ENCODE assay signal across 8 cellular contexts in the genomic region with DNA sequence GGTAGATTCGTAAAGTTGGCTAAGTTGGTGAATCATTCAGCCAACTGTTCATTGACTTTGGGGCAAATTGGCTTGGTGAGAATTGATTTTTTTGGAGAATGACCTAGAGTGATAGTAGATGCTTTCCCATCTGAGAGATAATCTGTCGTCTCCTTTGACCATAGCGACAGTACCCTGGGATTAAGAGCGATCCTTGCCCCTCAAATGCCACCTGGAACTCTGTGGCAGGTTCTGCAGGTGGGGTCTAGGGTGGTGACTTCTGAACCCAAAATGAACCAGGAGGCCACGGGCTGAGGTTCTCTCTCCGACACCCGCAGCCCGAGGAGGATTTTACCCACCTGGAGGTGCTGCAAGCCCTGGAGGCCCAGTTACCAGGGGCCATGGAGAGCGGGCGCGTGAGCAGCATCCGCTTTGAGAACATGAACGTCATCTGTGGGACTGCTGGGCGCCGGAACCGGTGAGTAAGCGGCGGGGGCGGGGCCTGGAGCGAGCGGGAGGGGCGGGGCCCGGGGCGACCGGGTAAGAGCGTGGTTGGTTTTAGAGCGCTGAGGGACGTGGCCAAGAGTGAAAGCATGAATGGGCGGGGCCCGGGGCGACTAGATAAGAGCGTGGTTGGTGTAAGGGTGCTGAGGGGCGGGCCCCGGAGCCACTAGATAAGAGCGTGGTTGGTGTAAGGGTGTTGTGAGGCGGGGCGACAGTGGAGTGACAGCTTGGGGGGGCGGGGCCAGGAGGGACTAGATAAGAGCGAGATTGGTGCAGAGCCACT. TPM values are rescaled to one million over a fixed set of nuclear protein-coding genes. Genes with fewer than 3 reads are reported as not detected.
A peak's percentile ranks its signal among the peaks of the same experiment; 100 is the strongest.
DNase-seq lines count a peak whose midpoint lies in the region; ATAC-seq and TF ChIP-seq lines count a peak whose summit lies in the region.

No MANE protein-coding gene starts in this region.

- H3K4me3 ChIP-seq in RWPE2 (ENCODE audit: severe bottlenecking) (peak overlapping the region; percentile 36), fibroblast of mammary gland (ENCODE audit: control insufficient read depth, low read depth, low read length) (no peak overlapping the region)

- H3K9me3 ChIP-seq in RWPE2 (ENCODE audit: severe bottlenecking), result no peaks in the 10 kb centered on the region

- intact Hi-C loops in activated T-helper 2 cell treated with anti-CD3 and anti-CD28 coated beads, Interferon-gamma antibody, Interleukin-2, Interleukin-4, amounts not matched to agents 10 μg/mL and 5 μg/mL and 100 μg/mL, durations not matched to agents 14 hours and 24 hours and 36 hours (cut with micrococcal nuclease), result no loop called here

- peaks cover 21% of the 10 kb centered on the region for H3K27me3 Mint-ChIP-seq in activated T-helper 2 cell treated with anti-CD3 and anti-CD28 coated beads, Interferon-gamma antibody, Interleukin-2, Interleukin-4, amounts not matched to agents 10 μg/mL and 5 μg/mL and 100 μg/mL, durations not matched to agents 14 hours and 24 hours and 36 hours (ENCODE audit: low read depth)
- H3K27me3 Mint-ChIP-seq in natural killer cell treated with Interleukin-12 subunit alpha and Interleukin-12 subunit beta and Interleukin-15 and Interleukin-18, amount 100 ng/mL, for 72 hours, result peaks cover 43 to 55% of the 10 kb centered on the region in 2 donors
- H3K27me3 Mint-ChIP-seq in stimulated activated memory B cell treated with anti-CD40 and anti-IgM and Interleukin-4, amounts not matched to agents 10 μg/mL and 1 μg/mL and 100 μg/mL, for 72 hours, result peaks cover 93% of the 10 kb centered on the region

- TF ChIP-seq CTCF in RWPE2 (IDR thresholded peaks at IDR 0.05; ENCODE audit: poor library complexity, severe bottlenecking) (no peak), fibroblast of mammary gland (conservative IDR thresholded peaks at IDR 0.05; ENCODE audit: control insufficient read depth, insufficient read depth, low read depth, low read length) (no peak)

- H3K4me1 Mint-ChIP-seq in activated T-helper 2 cell treated with anti-CD3 and anti-CD28 coated beads, Interferon-gamma antibody, Interleukin-2, Interleukin-4, amounts not matched to agents 10 μg/mL and 5 μg/mL and 100 μg/mL, durations not matched to agents 14 hours and 24 hours and 36 hours (ENCODE audit: low read depth), result peaks cover 14% of the 10 kb centered on the region
- peaks cover 17% of the 10 kb centered on the region in 2 donors for H3K4me1 Mint-ChIP-seq in natural killer cell treated with Interleukin-12 subunit alpha and Interleukin-12 subunit beta and Interleukin-15 and Interleukin-18, amount 100 ng/mL, for 72 hours (ENCODE audit: low read depth in 2 of 2)
- peaks cover 10% of the 10 kb centered on the region for H3K4me1 Mint-ChIP-seq in stimulated activated memory B cell treated with anti-CD40 and anti-IgM and Interleukin-4, amounts not matched to agents 10 μg/mL and 1 μg/mL and 100 μg/mL, for 72 hours

- H3K4me1 ChIP-seq in RWPE2 (ENCODE audit: insufficient read depth, poor library complexity, severe bottlenecking), result no peaks in the 10 kb centered on the region

- peak overlapping the region; percentile 77 for H3K4me3 Mint-ChIP-seq in activated T-helper 2 cell treated with anti-CD3 and anti-CD28 coated beads, Interferon-gamma antibody, Interleukin-2, Interleukin-4, amounts not matched to agents 10 μg/mL and 5 μg/mL and 100 μg/mL, durations not matched to agents 14 hours and 24 hours and 36 hours (ENCODE audit: low read depth)
- peak overlapping the region; percentile 86 for H3K4me3 Mint-ChIP-seq in natural killer cell treated with Interleukin-12 subunit alpha and Interleukin-12 subunit beta and Interleukin-15 and Interleukin-18, amount 100 ng/mL, for 72 hours
- H3K4me3 Mint-ChIP-seq in stimulated activated memory B cell treated with anti-CD40 and anti-IgM and Interleukin-4, amounts not matched to agents 10 μg/mL and 1 μg/mL and 100 μg/mL, for 72 hours, result peak overlapping the region; percentile 85

- peaks cover 21% of the 10 kb centered on the region for H3K9me3 Mint-ChIP-seq in activated T-helper 2 cell treated with anti-CD3 and anti-CD28 coated beads, Interferon-gamma antibody, Interleukin-2, Interleukin-4, amounts not matched to agents 10 μg/mL and 5 μg/mL and 100 μg/mL, durations not matched to agents 14 hours and 24 hours and 36 hours
- H3K9me3 Mint-ChIP-seq in natural killer cell treated with Interleukin-12 subunit alpha and Interleukin-12 subunit beta and Interleukin-15 and Interleukin-18, amount 100 ng/mL, for 72 hours, result peaks cover 11% of the 10 kb centered on the region
- peaks cover 27% of the 10 kb centered on the region for H3K9me3 Mint-ChIP-seq in stimulated activated memory B cell treated with anti-CD40 and anti-IgM and Interleukin-4, amounts not matched to agents 10 μg/mL and 1 μg/mL and 100 μg/mL, for 72 hours

- no peak overlapping the region for H3K27ac ChIP-seq in RWPE2 (ENCODE audit: poor library complexity, severe bottlenecking)

- peaks cover 22% of the 10 kb centered on the region for H3K27me3 ChIP-seq in RWPE2 (ENCODE audit: insufficient read depth, poor library complexity, severe bottlenecking)

- H3K27ac Mint-ChIP-seq in activated T-helper 2 cell treated with anti-CD3 and anti-CD28 coated beads, Interferon-gamma antibody, Interleukin-2, Interleukin-4, amounts not matched to agents 10 μg/mL and 5 μg/mL and 100 μg/mL, durations not matched to agents 14 hours and 24 hours and 36 hours, result peak overlapping the region; percentile 94
- peak overlapping the region in 1 of 2 donors; percentile 63 for H3K27ac Mint-ChIP-seq in natural killer cell treated with Interleukin-12 subunit alpha and Interleukin-12 subunit beta and Interleukin-15 and Interleukin-18, amount 100 ng/mL, for 72 hours
- H3K27ac Mint-ChIP-seq in stimulated activated memory B cell treated with anti-CD40 and anti-IgM and Interleukin-4, amounts not matched to agents 10 μg/mL and 1 μg/mL and 100 μg/mL, for 72 hours, result peak overlapping the region; percentile 49

- ATAC-seq in HG03520 (IDR thresholded peaks at IDR 0.05; ENCODE audit: unreplicated experiment), result peak; percentile 72
- peak; percentile 94 for ATAC-seq in RWPE2 (ENCODE audit: low read depth)
- ATAC-seq in natural killer cell treated with Interleukin-12 subunit alpha and Interleukin-12 subunit beta and Interleukin-15 and Interleukin-18, amount 100 ng/mL, for 72 hours, result peak; percentile 95 to 97
- ATAC-seq in stimulated activated memory B cell treated with anti-CD40 and anti-IgM and Interleukin-4, amounts not matched to agents 10 μg/mL and 1 μg/mL and 100 μg/mL, for 72 hours, result peak; percentile 84

- H3K36me3 Mint-ChIP-seq in activated T-helper 2 cell treated with anti-CD3 and anti-CD28 coated beads, Interferon-gamma antibody, Interleukin-2, Interleukin-4, amounts not matched to agents 10 μg/mL and 5 μg/mL and 100 μg/mL, durations not matched to agents 14 hours and 24 hours and 36 hours (ENCODE audit: low read depth), result peaks cover 5% of the 10 kb centered on the region
- peaks cover 19% of the 10 kb centered on the region for H3K36me3 Mint-ChIP-seq in natural killer cell treated with Interleukin-12 subunit alpha and Interleukin-12 subunit beta and Interleukin-15 and Interleukin-18, amount 100 ng/mL, for 72 hours
- H3K36me3 Mint-ChIP-seq in stimulated activated memory B cell treated with anti-CD40 and anti-IgM and Interleukin-4, amounts not matched to agents 10 μg/mL and 1 μg/mL and 100 μg/mL, for 72 hours, result peaks cover 16% of the 10 kb centered on the region

- DNase-seq in DMS114 treated with DMSO at 0.1 percent for 48 hours (lab: John Stamatoyannopoulos, UW; ENCODE audit: unreplicated experiment) (peak; percentile 97), RWPE2 (ENCODE audit: low spot score) (peak; percentile 98), fibroblast of mammary gland (ENCODE audit: low read depth) (peak; percentile 94), GM19238 (ENCODE audit: insufficient read length, low spot score) (no peak)
- peak; percentile 82 for DNase-seq in activated T-helper 2 cell treated with anti-CD3 and anti-CD28 coated beads, Interferon-gamma antibody, Interleukin-2, Interleukin-4, amounts not matched to agents 10 μg/mL and 5 μg/mL and 100 μg/mL, durations not matched to agents 14 hours and 24 hours and 36 hours (ENCODE audit: low spot score)
- DNase-seq in natural killer cell treated with Interleukin-12 subunit alpha and Interleukin-12 subunit beta and Interleukin-15 and Interleukin-18, amount 100 ng/mL, for 72 hours (ENCODE audit: low spot score), result peak; percentile 87

- H3K36me3 ChIP-seq in RWPE2 (ENCODE audit: low read depth), result no peaks in the 10 kb centered on the region

RNA-seq across cellular contexts. Expression of a gene that starts 8.6 kb away (rescaled TPM):
- total RNA-seq in activated T-helper 2 cell treated with anti-CD3 and anti-CD28 coated beads, Interferon-gamma antibody, Interleukin-2, Interleukin-4, amounts not matched to agents 10 μg/mL and 5 μg/mL and 100 μg/mL, durations not matched to agents 14 hours and 24 hours and 36 hours, result 1.5 TPM in 1 of 2 replicates, not detected in the other
- total RNA-seq in natural killer cell treated with Interleukin-12 subunit alpha and Interleukin-12 subunit beta and Interleukin-15 and Interleukin-18, amount 100 ng/mL, for 72 hours, result not detected

RNA-seq across cellular contexts. Expression of a gene that starts 18.2 kb away (rescaled TPM):
- 0.07 TPM in 1 of 2 replicates, not detected in the other for total RNA-seq in activated T-helper 2 cell treated with anti-CD3 and anti-CD28 coated beads, Interferon-gamma antibody, Interleukin-2, Interleukin-4, amounts not matched to agents 10 μg/mL and 5 μg/mL and 100 μg/mL, durations not matched to agents 14 hours and 24 hours and 36 hours
- not detected for total RNA-seq in natural killer cell treated with Interleukin-12 subunit alpha and Interleukin-12 subunit beta and Interleukin-15 and Interleukin-18, amount 100 ng/mL, for 72 hours
